13 cellular contexts compared by ENCODE assay signal in genomic region chr6:30590509-30590908, GRCh38. TPM values are rescaled to one million over a fixed set of nuclear protein-coding genes. Genes with fewer than 3 reads are reported as not detected.
A peak's percentile ranks its signal among the peaks of the same experiment; 100 is the strongest.
DNase-seq lines count a peak whose midpoint lies in the region; ATAC-seq, FAIRE-seq and TF ChIP-seq lines count a peak whose summit lies in the region.
"Had no signal": no experiment of that assay in that cellular context is flagged by ENCODE, and none has a peak within 500 bp of the region (broad histone marks: within the 10 kb centered on the region; RNA-seq: fewer than 3 reads in every experiment).

No MANE protein-coding gene starts in this region.

- CTCF ChIA-PET in GM12878 (lab: Yijun Ruan, JAX), result interaction anchor here (0.7 to 2.1 kb wide), 6 partner anchors 10 to 107 kb away, joined by 3 to 6 read pairs (median 3); partner anchors contain the start of gene PRR3
- CTCF ChIA-PET in naive thymus-derived CD4-positive, alpha-beta T cell (lab: Charles Lee), result interaction anchor here (0.9 to 10.4 kb wide), 3 partner anchors 39 to 107 kb away, joined by 3 to 128 read pairs (median 5); no protein-coding TSS in a partner anchor

- SMC1A ChIA-PET in GM12878 (lab: Charles Lee; ENCODE audit: uncharacterized antibody, unreplicated experiment), result interaction anchor here (0.6 to 1.7 kb wide), 4 partner anchors 8 to 49 kb away, joined by 3 to 4 read pairs (median 4); no protein-coding TSS in a partner anchor

- TF ChIP-seq EP300 in GM12878 (IDR thresholded peaks at IDR 0.05; ENCODE audit: borderline replicate concordance in 1 of 2, control insufficient read depth in 1 of 2, low read depth in 2 of 2, low read length in 2 of 2), result no peak

- no peaks in the 10 kb centered on the region for H4K20me1 ChIP-seq in GM12878 (ENCODE audit: control insufficient read depth, insufficient read depth)

- peaks cover 10 to 54% (median 25%) of the 10 kb centered on the region in 5 donors for H3K36me3 Mint-ChIP-seq in naive thymus-derived CD4-positive, alpha-beta T cell

- ATAC-seq in right cardiac atrium (no peak), GM12878 (no peak), GM19397 (IDR thresholded peaks at IDR 0.05; ENCODE audit: unreplicated experiment) (no peak), GM19035 (IDR thresholded peaks at IDR 0.05; ENCODE audit: unreplicated experiment) (no peak), GM18498 (IDR thresholded peaks at IDR 0.05; ENCODE audit: unreplicated experiment) (no peak)
- ATAC-seq in naive thymus-derived CD4-positive, alpha-beta T cell, result peak; percentile 5
- ATAC-seq: Panc1 had no signal

- H3K4me1 ChIP-seq in cardiac muscle cell (ENCODE audit: low read depth) (no peaks in the 10 kb centered on the region), right cardiac atrium (ENCODE audit: control insufficient read depth, insufficient read depth, low read length) (no peaks in the 10 kb centered on the region), GM12878 (ENCODE audit: control insufficient read depth, insufficient read depth, low read length) (no peaks in the 10 kb centered on the region), urinary bladder (ENCODE audit: insufficient read depth) (no peaks in the 10 kb centered on the region)
- no peaks in the 10 kb centered on the region for H3K4me1 ChIP-seq in naive thymus-derived CD4-positive, alpha-beta T cell (ENCODE audit: control insufficient read depth in 2 of 2, insufficient read depth in 2 of 2, low read length in 2 of 2)

- H3K79me2 ChIP-seq in GM12878 (ENCODE audit: control insufficient read depth, insufficient read depth, low read length), result no peaks in the 10 kb centered on the region

- no peak overlapping the region for H3K4me3 Mint-ChIP-seq in naive thymus-derived CD4-positive, alpha-beta T cell

- H3K27me3 Mint-ChIP-seq in naive thymus-derived CD4-positive, alpha-beta T cell, result no peaks in the 10 kb centered on the region

- in situ Hi-C loops in GM12878 (cut with MboI), result no loop called here

- no peak overlapping the region for H3K4me3 ChIP-seq in cardiac muscle cell
- no peak overlapping the region for H3K4me3 ChIP-seq in right cardiac atrium (ENCODE audit: low read length)
- H3K4me3 ChIP-seq in GM12878, result no peak overlapping the region
- H3K4me3 ChIP-seq in naive thymus-derived CD4-positive, alpha-beta T cell (ENCODE audit: low read length), result no peak overlapping the region
- H3K4me3 ChIP-seq in urinary bladder (ENCODE audit: low read depth, low read length), result no peak overlapping the region
- H3K4me3 ChIP-seq: tibial artery had no signal

- no peak for TF ChIP-seq RAD21 in GM12878 (IDR thresholded peaks at IDR 0.05; ENCODE audit: insufficient read depth, low read depth, low read length)

- H3K9me3 Mint-ChIP-seq in naive thymus-derived CD4-positive, alpha-beta T cell, result no peaks in the 10 kb centered on the region

- H3K4me1 Mint-ChIP-seq in naive thymus-derived CD4-positive, alpha-beta T cell, result peaks cover 2 to 16% (median 12%) of the 10 kb centered on the region in 7 donors

- no peaks in the 10 kb centered on the region for H3K27me3 ChIP-seq in cardiac muscle cell
- H3K27me3 ChIP-seq in right cardiac atrium (ENCODE audit: control insufficient read depth, insufficient read depth), result no peaks in the 10 kb centered on the region
- no peaks in the 10 kb centered on the region for H3K27me3 ChIP-seq in GM12878 (replicated peaks in 1 of 2; ENCODE audit: control insufficient read depth in 2 of 2, insufficient read depth in 2 of 2, low read length in 1 of 2)
- no peaks in the 10 kb centered on the region for H3K27me3 ChIP-seq in naive thymus-derived CD4-positive, alpha-beta T cell (ENCODE audit: control insufficient read depth in 2 of 2, insufficient read depth in 2 of 2, low read length in 2 of 2)
- H3K27me3 ChIP-seq: tibial artery had no signal

- intact Hi-C loops in right cardiac atrium (cut with DNase I), result loop anchor here in 1 of 4 donors (10.0 kb wide), 1 partner anchor 46 kb away; no protein-coding TSS in a partner anchor
- intact Hi-C loops in GM12878 (cut with micrococcal nuclease; ENCODE audit: unreplicated experiment), result no loop called here
- intact Hi-C loops in naive thymus-derived CD4-positive, alpha-beta T cell (cut with micrococcal nuclease), result no loop called here

- peaks cover 32% of the 10 kb centered on the region for H3K36me3 ChIP-seq in cardiac muscle cell
- peaks cover 23 to 27% of the 10 kb centered on the region in 2 experiments for H3K36me3 ChIP-seq in GM12878 (ENCODE audit: control insufficient read depth in 2 of 2, insufficient read depth in 2 of 2, low read length in 1 of 2)
- H3K36me3 ChIP-seq in naive thymus-derived CD4-positive, alpha-beta T cell (ENCODE audit: control insufficient read depth in 2 of 3, insufficient read depth in 3 of 3, low read length in 3 of 3), result peaks cover 12 to 90% (median 18%) of the 10 kb centered on the region in 3 experiments
- H3K36me3 ChIP-seq in urinary bladder (ENCODE audit: insufficient read depth), result no peaks in the 10 kb centered on the region

- RAD21 ChIA-PET in GM12878 (lab: Charles Lee; ENCODE audit: unreplicated experiment), result no interaction called here

- no peak for TF ChIP-seq CTCF in cardiac muscle cell (IDR thresholded peaks at IDR 0.05; ENCODE audit: low read depth, low read length)
- no peak for TF ChIP-seq CTCF in GM12878 (IDR thresholded peaks at IDR 0.05 in 2 of 3, conservative IDR thresholded peaks at IDR 0.05 in 1 of 3; ENCODE audit: control insufficient read depth in 2 of 3, extremely low read depth in 1 of 3, insufficient read depth in 1 of 3, low read depth in 3 of 3, low read length in 3 of 3)

- no peak overlapping the region for H3K9ac ChIP-seq in GM12878 (ENCODE audit: control insufficient read depth, insufficient read depth, low read length)

- no peak for TF ChIP-seq POLR2A in GM12878 (IDR thresholded peaks at IDR 0.05; ENCODE audit: low read depth, low read length)

- peak overlapping the region; percentile 30 for H3K27ac ChIP-seq in cardiac muscle cell
- no peak overlapping the region for H3K27ac ChIP-seq in right cardiac atrium (ENCODE audit: low read length)
- no peak overlapping the region for H3K27ac ChIP-seq in GM12878 (ENCODE audit: control insufficient read depth, insufficient read depth)
- no peak overlapping the region for H3K27ac ChIP-seq in naive thymus-derived CD4-positive, alpha-beta T cell (ENCODE audit: low read depth, low read length)
- peak overlapping the region; percentile 40 for H3K27ac ChIP-seq in urinary bladder (ENCODE audit: low read depth)
- H3K27ac ChIP-seq: tibial artery had no signal

- DNase-seq in cardiac muscle cell (ENCODE audit: low read depth in 1 of 2, low spot score in 1 of 2) (no peak), right cardiac atrium (no peak), GM12878 (ENCODE audit: low read depth, low spot score) (no peak)
- no peak for DNase-seq in naive thymus-derived CD4-positive, alpha-beta T cell
- DNase-seq: AML-193, anterior cingulate cortex, T1000, tibial artery had no signal

- 82% methylated on average over 8 of the region's 8 CpGs for WGBS in right cardiac atrium
- 83% methylated on average over 8 of the region's 8 CpGs for WGBS in GM12878 (ENCODE audit: insufficient coverage, insufficient replicate concordance, low lambda C conversion rate, missing lambda C conversion rate)
- WGBS in urinary bladder, result 81% methylated on average over 8 of the region's 8 CpGs

- H3K4me2 ChIP-seq in GM12878 (ENCODE audit: control insufficient read depth, insufficient read depth), result no peak overlapping the region

- FAIRE-seq in GM12878 (lab: Jason Lieb, UNC), result no peak

- POLR2A ChIA-PET in GM12878 (lab: Charles Lee), result interaction anchor here (0.7 to 1.2 kb wide), 2 partner anchors 8 to 49 kb away, joined by 3 to 5 read pairs; no protein-coding TSS in a partner anchor
- POLR2A ChIA-PET in naive thymus-derived CD4-positive, alpha-beta T cell (lab: Charles Lee), result interaction anchor here (1.2 kb wide), 2 partner anchors 9 to 24 kb away, joined by 3 to 4 read pairs; no protein-coding TSS in a partner anchor

- BruUV-seq in GM12878 (replicated peaks; lab: Mats Ljungman, UMichigan), result no TSS peak

- H3K9me3 ChIP-seq in cardiac muscle cell (ENCODE audit: low read depth), result no peaks in the 10 kb centered on the region
- no peaks in the 10 kb centered on the region for H3K9me3 ChIP-seq in right cardiac atrium (ENCODE audit: control insufficient read depth, low read length)
- H3K9me3 ChIP-seq in GM12878 (replicated peaks; ENCODE audit: control insufficient read depth, insufficient read depth, low read length), result no peaks in the 10 kb centered on the region
- H3K9me3 ChIP-seq in naive thymus-derived CD4-positive, alpha-beta T cell (ENCODE audit: control insufficient read depth in 2 of 3, low read length in 3 of 3), result no peaks in the 10 kb centered on the region
- H3K9me3 ChIP-seq: tibial artery had no signal

- no peak overlapping the region for H2AFZ ChIP-seq in GM12878 (ENCODE audit: control insufficient read depth, low read depth, low read length)

- H3K27ac Mint-ChIP-seq in naive thymus-derived CD4-positive, alpha-beta T cell, result peak overlapping the region in 4 of 9 donors; percentile 24 to 65 (median 53)

RNA-seq across cellular contexts. Expression of gene ABCF1, which starts 19.3 kb away (rescaled TPM):
- total RNA-seq in cardiac muscle cell (54.4 and 61.9 TPM in 2 replicates), right cardiac atrium (10 to 100 TPM; 36.7 to 40.7 (median 39.2) TPM), GM12878 (2014; rRNA removed) (55.2 and 55.3 TPM in 2 replicates), GM12878 (2014; rRNA removed; fragmentation: Illumina TruSeq; extraction: Trizol) (57.4 and 63.4 TPM in 2 replicates), GM12878 (2021) (65.8 and 74.7 TPM in 2 replicates), urinary bladder (16.0 TPM)
- polyA plus RNA-seq in cardiac muscle cell (52.5 and 54.6 TPM in 2 replicates), right cardiac atrium (26.8 TPM), GM12878 (2011; rRNA removed) (21.8 and 34.6 TPM in 2 replicates), GM12878 (2014; fragmentation: Illumina TruSeq; extraction: Trizol) (68.4 and 79.6 TPM in 2 replicates), GM12878 (2014; fragmentation: Nextera tagmentation; extraction: Ambion mirVana) (10 to 100 TPM; 21.3 to 26.1 TPM), GM12878 (2014; rRNA removed) (45.6 and 49.9 TPM in 2 replicates), GM12878 (2016; fragmentation: Nextera tagmentation; extraction: Ambion mirVana) (10 to 100 TPM; 56.5 to 62.3 TPM), urinary bladder (42.8 TPM)
- total RNA-seq in GM12878 (2013; cell fraction: nucleolus; rRNA removed), result 19.3 and 20.7 TPM in 2 replicates
- 29.1 TPM for polyA plus RNA-seq in GM12878 (2011; ENCODE audit: low read depth)
- 52.2 and 54.0 TPM in 2 replicates for polyA plus RNA-seq in GM12878 (2011; cell fraction: cytosol; rRNA removed)
- polyA plus RNA-seq in GM12878 (2011; cell fraction: nucleus; rRNA removed), result 69.8 and 87.7 TPM in 2 replicates
- polyA plus RNA-seq in GM12878 (2012), result 43.7 and 48.6 TPM in 2 replicates
- 63.1 and 67.0 TPM in 2 replicates for polyA minus RNA-seq in GM12878 (2011; rRNA and poly(A)+ RNA removed)
- polyA minus RNA-seq in GM12878 (2011; cell fraction: cytosol; rRNA and poly(A)+ RNA removed), result 27.0 and 42.0 TPM in 2 replicates
- 15.8 and 43.3 TPM in 2 replicates for polyA minus RNA-seq in GM12878 (2011; cell fraction: nucleus; rRNA and poly(A)+ RNA removed)
- 100 to 1,000 TPM in 1 of 5 experiments, 10 to 100 TPM in 4; 65.1 to 116 (median 86.6) TPM for total RNA-seq in naive thymus-derived CD4-positive, alpha-beta T cell
- polyA plus RNA-seq in naive thymus-derived CD4-positive, alpha-beta T cell, result 10 to 100 TPM; 25.2 to 45.5 TPM

RNA-seq across cellular contexts. Expression of gene PPP1R10, which starts 26.5 kb away (rescaled TPM):
- 47.3 and 65.6 TPM in 2 replicates for total RNA-seq in cardiac muscle cell
- polyA plus RNA-seq in cardiac muscle cell, result 42.4 and 42.9 TPM in 2 replicates
- 10 to 100 TPM; 36.5 to 46.6 (median 43.4) TPM for total RNA-seq in right cardiac atrium
- polyA plus RNA-seq in right cardiac atrium, result 16.0 TPM
- total RNA-seq in GM12878 (2013; cell fraction: nucleolus; rRNA removed), result 156 and 174 TPM in 2 replicates
- total RNA-seq in GM12878 (2014; rRNA removed), result 81.1 and 83.8 TPM in 2 replicates
- 42.7 and 42.9 TPM in 2 replicates for total RNA-seq in GM12878 (2014; rRNA removed; fragmentation: Illumina TruSeq; extraction: Trizol)
- total RNA-seq in GM12878 (2021), result 75.1 and 78.7 TPM in 2 replicates
- polyA plus RNA-seq in GM12878 (2011; ENCODE audit: low read depth), result 23.2 TPM
- 22.9 and 37.6 TPM in 2 replicates for polyA plus RNA-seq in GM12878 (2011; rRNA removed)
- polyA plus RNA-seq in GM12878 (2011; cell fraction: cytosol; rRNA removed), result 18.5 TPM in 2 replicates
- polyA plus RNA-seq in GM12878 (2011; cell fraction: nucleus; rRNA removed), result 68.7 and 69.0 TPM in 2 replicates
- polyA plus RNA-seq in GM12878 (2012), result 16.0 and 28.3 TPM in 2 replicates
- polyA plus RNA-seq in GM12878 (2014; fragmentation: Illumina TruSeq; extraction: Trizol), result 68.0 and 76.2 TPM in 2 replicates
- 10 to 100 TPM; 11.3 to 22.6 TPM for polyA plus RNA-seq in GM12878 (2014; fragmentation: Nextera tagmentation; extraction: Ambion mirVana)
- 36.7 and 37.9 TPM in 2 replicates for polyA plus RNA-seq in GM12878 (2014; rRNA removed)
- 10 to 100 TPM; 39.6 to 46.1 TPM for polyA plus RNA-seq in GM12878 (2016; fragmentation: Nextera tagmentation; extraction: Ambion mirVana)
- polyA minus RNA-seq in GM12878 (2011; rRNA and poly(A)+ RNA removed), result 131 and 159 TPM in 2 replicates
- polyA minus RNA-seq in GM12878 (2011; cell fraction: cytosol; rRNA and poly(A)+ RNA removed), result 16.3 and 23.9 TPM in 2 replicates
- 188 and 320 TPM in 2 replicates for polyA minus RNA-seq in GM12878 (2011; cell fraction: nucleus; rRNA and poly(A)+ RNA removed)
- 100 to 1,000 TPM; 108 to 286 (median 146) TPM for total RNA-seq in naive thymus-derived CD4-positive, alpha-beta T cell
- 10 to 100 TPM; 21.6 to 23.6 TPM for polyA plus RNA-seq in naive thymus-derived CD4-positive, alpha-beta T cell
- total RNA-seq in urinary bladder, result 18.2 TPM
- polyA plus RNA-seq in urinary bladder, result 25.6 TPM

RNA-seq across cellular contexts. Expression of gene MRPS18B, which starts 27.1 kb away (rescaled TPM):
- total RNA-seq in cardiac muscle cell (54.4 and 58.2 TPM in 2 replicates), right cardiac atrium (10 to 100 TPM; 60.2 to 77.5 (median 72.0) TPM), GM12878 (2014; rRNA removed) (108 and 113 TPM in 2 replicates), GM12878 (2014; rRNA removed; fragmentation: Illumina TruSeq; extraction: Trizol) (112 and 121 TPM in 2 replicates), GM12878 (2021) (80.9 and 87.7 TPM in 2 replicates), urinary bladder (64.7 TPM)
- polyA plus RNA-seq in cardiac muscle cell (107 and 120 TPM in 2 replicates), right cardiac atrium (97.6 TPM), GM12878 (2011; rRNA removed) (104 and 133 TPM in 2 replicates), GM12878 (2014; fragmentation: Illumina TruSeq; extraction: Trizol) (208 and 218 TPM in 2 replicates), GM12878 (2014; fragmentation: Nextera tagmentation; extraction: Ambion mirVana) (100 to 1,000 TPM; 219 to 259 TPM), GM12878 (2014; rRNA removed) (118 and 166 TPM in 2 replicates), GM12878 (2016; fragmentation: Nextera tagmentation; extraction: Ambion mirVana) (100 to 1,000 TPM; 132 to 147 TPM), urinary bladder (58.6 TPM)
- 29.8 and 30.1 TPM in 2 replicates for total RNA-seq in GM12878 (2013; cell fraction: nucleolus; rRNA removed)
- 75.6 TPM for polyA plus RNA-seq in GM12878 (2011; ENCODE audit: low read depth)
- 163 and 222 TPM in 2 replicates for polyA plus RNA-seq in GM12878 (2011; cell fraction: cytosol; rRNA removed)
- polyA plus RNA-seq in GM12878 (2011; cell fraction: nucleus; rRNA removed), result 53.8 and 56.7 TPM in 2 replicates
- 87.0 and 101 TPM in 2 replicates for polyA plus RNA-seq in GM12878 (2012)
- 97.8 and 178 TPM in 2 replicates for polyA minus RNA-seq in GM12878 (2011; rRNA and poly(A)+ RNA removed)
- polyA minus RNA-seq in GM12878 (2011; cell fraction: cytosol; rRNA and poly(A)+ RNA removed), result 44.4 and 60.7 TPM in 2 replicates
- 21.8 and 28.8 TPM in 2 replicates for polyA minus RNA-seq in GM12878 (2011; cell fraction: nucleus; rRNA and poly(A)+ RNA removed)
- 10 to 100 TPM; 20.4 to 51.2 (median 47.7) TPM for total RNA-seq in naive thymus-derived CD4-positive, alpha-beta T cell
- polyA plus RNA-seq in naive thymus-derived CD4-positive, alpha-beta T cell, result 100 to 1,000 TPM; 145 to 169 TPM

RNA-seq across cellular contexts. Expression of gene PRR3, which starts 33.4 kb away (rescaled TPM):
- total RNA-seq in cardiac muscle cell (11.4 and 11.8 TPM in 2 replicates), right cardiac atrium (1 to 10 TPM; 4.4 to 5.7 (median 4.9) TPM), GM12878 (2014; rRNA removed) (20.0 and 22.7 TPM in 2 replicates), GM12878 (2014; rRNA removed; fragmentation: Illumina TruSeq; extraction: Trizol) (18.5 and 19.2 TPM in 2 replicates), GM12878 (2021) (19.5 and 20.2 TPM in 2 replicates), urinary bladder (8.5 TPM)
- polyA plus RNA-seq in cardiac muscle cell (14.3 and 14.7 TPM in 2 replicates), right cardiac atrium (4.2 TPM), GM12878 (2011; rRNA removed) (15.7 and 22.9 TPM in 2 replicates), GM12878 (2014; fragmentation: Illumina TruSeq; extraction: Trizol) (38.2 and 44.6 TPM in 2 replicates), GM12878 (2014; fragmentation: Nextera tagmentation; extraction: Ambion mirVana) (10 to 100 TPM; 14.0 to 16.3 TPM), GM12878 (2014; rRNA removed) (28.5 and 28.8 TPM in 2 replicates), GM12878 (2016; fragmentation: Nextera tagmentation; extraction: Ambion mirVana) (10 to 100 TPM; 18.4 to 20.8 TPM), urinary bladder (11.0 TPM)
- total RNA-seq in GM12878 (2013; cell fraction: nucleolus; rRNA removed), result 29.1 and 31.4 TPM in 2 replicates
- polyA plus RNA-seq in GM12878 (2011; ENCODE audit: low read depth), result 7.4 TPM
- polyA plus RNA-seq in GM12878 (2011; cell fraction: cytosol; rRNA removed), result 23.3 and 27.6 TPM in 2 replicates
- polyA plus RNA-seq in GM12878 (2011; cell fraction: nucleus; rRNA removed), result 19.7 and 20.5 TPM in 2 replicates
- 11.9 and 14.0 TPM in 2 replicates for polyA plus RNA-seq in GM12878 (2012)
- 19.4 and 23.9 TPM in 2 replicates for polyA minus RNA-seq in GM12878 (2011; rRNA and poly(A)+ RNA removed)
- polyA minus RNA-seq in GM12878 (2011; cell fraction: cytosol; rRNA and poly(A)+ RNA removed), result 4.7 and 5.3 TPM in 2 replicates
- polyA minus RNA-seq in GM12878 (2011; cell fraction: nucleus; rRNA and poly(A)+ RNA removed), result 7.4 and 13.3 TPM in 2 replicates
- 10 to 100 TPM; 14.1 to 29.4 (median 23.3) TPM for total RNA-seq in naive thymus-derived CD4-positive, alpha-beta T cell
- polyA plus RNA-seq in naive thymus-derived CD4-positive, alpha-beta T cell, result 10 to 100 TPM; 11.1 to 14.4 TPM

RNA-seq across cellular contexts. Expression of gene GNL1, which starts 34.2 kb away (rescaled TPM):
- total RNA-seq in cardiac muscle cell, result 12.4 and 16.1 TPM in 2 replicates
- 33.9 and 44.2 TPM in 2 replicates for polyA plus RNA-seq in cardiac muscle cell
- 10 to 100 TPM; 22.7 to 33.7 (median 24.8) TPM for total RNA-seq in right cardiac atrium
- polyA plus RNA-seq in right cardiac atrium, result 24.2 TPM
- total RNA-seq in GM12878 (2013; cell fraction: nucleolus; rRNA removed), result 35.1 and 45.9 TPM in 2 replicates
- 45.4 and 50.2 TPM in 2 replicates for total RNA-seq in GM12878 (2014; rRNA removed)
- 30.6 and 30.7 TPM in 2 replicates for total RNA-seq in GM12878 (2014; rRNA removed; fragmentation: Illumina TruSeq; extraction: Trizol)
- 59.3 and 61.2 TPM in 2 replicates for total RNA-seq in GM12878 (2021)
- 16.8 TPM for polyA plus RNA-seq in GM12878 (2011; ENCODE audit: low read depth)
- 45.1 and 51.4 TPM in 2 replicates for polyA plus RNA-seq in GM12878 (2011; rRNA removed)
- 51.4 and 60.2 TPM in 2 replicates for polyA plus RNA-seq in GM12878 (2011; cell fraction: cytosol; rRNA removed)
- 56.1 and 63.3 TPM in 2 replicates for polyA plus RNA-seq in GM12878 (2011; cell fraction: nucleus; rRNA removed)
- 40.1 and 45.6 TPM in 2 replicates for polyA plus RNA-seq in GM12878 (2012)
- 38.7 and 40.2 TPM in 2 replicates for polyA plus RNA-seq in GM12878 (2014; fragmentation: Illumina TruSeq; extraction: Trizol)
- polyA plus RNA-seq in GM12878 (2014; fragmentation: Nextera tagmentation; extraction: Ambion mirVana), result 1 to 10 TPM in 1 of 2 experiments, under 1 TPM in 1; 0.18 to 1.4 TPM
- polyA plus RNA-seq in GM12878 (2014; rRNA removed), result 40.7 and 45.3 TPM in 2 replicates
- 10 to 100 TPM; 50.6 to 64.5 TPM for polyA plus RNA-seq in GM12878 (2016; fragmentation: Nextera tagmentation; extraction: Ambion mirVana)
- polyA minus RNA-seq in GM12878 (2011; rRNA and poly(A)+ RNA removed), result 29.0 and 43.8 TPM in 2 replicates
- polyA minus RNA-seq in GM12878 (2011; cell fraction: cytosol; rRNA and poly(A)+ RNA removed), result 16.2 and 17.4 TPM in 2 replicates
- polyA minus RNA-seq in GM12878 (2011; cell fraction: nucleus; rRNA and poly(A)+ RNA removed), result 8.5 and 11.2 TPM in 2 replicates
- 100 to 1,000 TPM in 2 of 5 experiments, 10 to 100 TPM in 3; 56.0 to 190 (median 73.1) TPM for total RNA-seq in naive thymus-derived CD4-positive, alpha-beta T cell
- polyA plus RNA-seq in naive thymus-derived CD4-positive, alpha-beta T cell, result 10 to 100 TPM; 27.7 to 29.6 TPM
- total RNA-seq in urinary bladder, result 30.9 TPM
- polyA plus RNA-seq in urinary bladder, result 63.7 TPM

Comparison
In these comparisons a context has a peak if more than half of its experiments do, and no peak if none do; other contexts are left out.
1. H3K27ac ChIP-seq: peak in cardiac muscle cell (single experiment) and urinary bladder (single experiment); none in right cardiac atrium (single experiment), GM12878 (single experiment) and naive thymus-derived CD4-positive, alpha-beta T cell (single experiment).